ENCODE assay signal across 16 cellular contexts in genomic region chr9:127883959-127884358, GRCh38. TPM values are rescaled to one million over a fixed set of nuclear protein-coding genes. Genes with fewer than 3 reads are reported as not detected.
DNase-seq lines count a peak whose midpoint lies in the region; ATAC-seq and TF ChIP-seq lines count a peak whose summit lies in the region.
"Had no signal": no experiment of that assay in that cellular context is flagged by ENCODE, and none has a peak within 500 bp of the region (broad histone marks: within the 10 kb centered on the region; RNA-seq: fewer than 3 reads in every experiment).

No MANE protein-coding gene starts in this region.

- H3K27me3 ChIP-seq in BLaER1 treated with 17β-estradiol and CSF1 and Interleukin-3, amounts not matched to agents 10 nM and 100 nM: peaks cover 0 to 2% (median 0%) of the 10 kb centered on the region in 11 experiments; a peak in 5 of 22 replicates
- no peaks in the 10 kb centered on the region for H3K27me3 ChIP-seq in H9 (ENCODE audit: insufficient read depth, low read length)
- H3K27me3 ChIP-seq: BE2C had no signal

- H3K27me3 Mint-ChIP-seq in H9 (ENCODE audit: low read depth): no peaks in the 10 kb centered on the region; the same call in none of the 2 replicates
- no peaks in the 10 kb centered on the region for H3K27me3 Mint-ChIP-seq in activated CD4-positive, alpha-beta memory T cell treated with anti-CD3 and anti-CD28 coated beads, Interleukin-2, amount 10 ng/mL, durations not matched to agents 7 days and 5 days
- no peaks in the 10 kb centered on the region for H3K27me3 Mint-ChIP-seq in naive thymus-derived CD8-positive, alpha-beta T cell
- H3K27me3 Mint-ChIP-seq: stimulated activated naive CD8-positive, alpha-beta T cell treated with anti-CD3 and anti-CD28 coated beads, Interleukin-15, Interleukin-2, amounts not matched to agents 100 ng/mL and 50 ng/mL, for 24 hours had no signal

- no CpG with 5 or more reads among the region's 7 CpGs for WGBS in H9 (ENCODE audit: extremely low coverage, insufficient read length, low lambda C conversion rate)

- peaks cover 0 to 35% (median 0%) of the 10 kb centered on the region in 11 experiments; a peak in 5 of 22 replicates for H4K20me1 ChIP-seq in BLaER1 treated with 17β-estradiol and CSF1 and Interleukin-3, amounts not matched to agents 10 nM and 100 nM
- H4K20me1 ChIP-seq in H9 (ENCODE audit: control insufficient read depth, insufficient read depth, insufficient read length): no peaks in the 10 kb centered on the region

- no peaks in the 10 kb centered on the region for H3K9me3 Mint-ChIP-seq in H9
- H3K9me3 Mint-ChIP-seq in activated CD4-positive, alpha-beta memory T cell treated with anti-CD3 and anti-CD28 coated beads, Interleukin-2, amount 10 ng/mL, durations not matched to agents 7 days and 5 days: no peaks in the 10 kb centered on the region
- no peaks in the 10 kb centered on the region for H3K9me3 Mint-ChIP-seq in naive thymus-derived CD8-positive, alpha-beta T cell
- H3K9me3 Mint-ChIP-seq: mesothelial cell of epicardium; stimulated activated naive CD8-positive, alpha-beta T cell treated with anti-CD3 and anti-CD28 coated beads, Interleukin-15, Interleukin-2, amounts not matched to agents 100 ng/mL and 50 ng/mL, for 24 hours had no signal

- no peak overlapping the region; a peak in 1 of 5 replicates for H3K4me3 Mint-ChIP-seq in H9
- no peak overlapping the region for H3K4me3 Mint-ChIP-seq in activated CD4-positive, alpha-beta memory T cell treated with anti-CD3 and anti-CD28 coated beads, Interleukin-2, amount 10 ng/mL, durations not matched to agents 7 days and 5 days
- H3K4me3 Mint-ChIP-seq in naive thymus-derived CD8-positive, alpha-beta T cell: no peak overlapping the region
- H3K4me3 Mint-ChIP-seq: mesothelial cell of epicardium; stimulated activated naive CD8-positive, alpha-beta T cell treated with anti-CD3 and anti-CD28 coated beads, Interleukin-15, Interleukin-2, amounts not matched to agents 100 ng/mL and 50 ng/mL, for 24 hours had no signal

- no peak overlapping the region for H3K23ac ChIP-seq in H9 (ENCODE audit: insufficient read length, low read depth, low read length)

- no peaks in the 10 kb centered on the region for H3K79me1 ChIP-seq in H9 (ENCODE audit: insufficient read depth, low read depth, low read length, poor library complexity, severe bottlenecking)

- POLR2A ChIA-PET in activated CD4-positive, alpha-beta memory T cell treated with anti-CD3 and anti-CD28 coated beads, Interleukin-2, amount 10 ng/mL, durations not matched to agents 7 days and 5 days (lab: Charles Lee): interaction anchor here (1.4 kb wide), 1 partner anchor 15 kb away, joined by 3 read pairs; no protein-coding TSS in a partner anchor
- POLR2A ChIA-PET in naive thymus-derived CD8-positive, alpha-beta T cell (lab: Charles Lee): interaction anchor here (0.6 to 1.4 kb wide), 3 partner anchors 13 to 27 kb away, joined by 3 read pairs; no protein-coding TSS in a partner anchor

- no peak overlapping the region for H2BK15ac ChIP-seq in H9 (ENCODE audit: low read depth, low read length)

- H4K91ac ChIP-seq in H9 (ENCODE audit: insufficient read length, low read depth, low read length): no peak overlapping the region

- H3K14ac ChIP-seq in H9 (ENCODE audit: insufficient read depth, low read length): no peak overlapping the region

- no peak overlapping the region for H2BK5ac ChIP-seq in H9 (ENCODE audit: insufficient read length, low read length)

- no peaks in the 10 kb centered on the region for H3K9me3 ChIP-seq in BLaER1 treated with 17β-estradiol and CSF1 and Interleukin-3, amounts not matched to agents 10 nM and 100 nM (replicated peaks in 1 of 11)
- no peaks in the 10 kb centered on the region for H3K9me3 ChIP-seq in H9 (ENCODE audit: control insufficient read depth, low read depth, low read length)
- H3K9me3 ChIP-seq: BE2C had no signal

- H3K4me3 ChIP-seq in BLaER1 treated with 17β-estradiol and CSF1 and Interleukin-3, amounts not matched to agents 10 nM and 100 nM: 0 out of 20 replicates have a peak overlapping the region, but pooled peaks of 2 of the 10 experiments have one; percentile 1 to 30

- no peak overlapping the region for H3T11ph ChIP-seq in H9 (ENCODE audit: low read length)

- peak overlapping the region in 2 of 3 experiments; percentile 40 to 51; a peak in 2 of 7 replicates for H3K27ac Mint-ChIP-seq in H9
- peak overlapping the region; percentile 53 for H3K27ac Mint-ChIP-seq in activated CD4-positive, alpha-beta memory T cell treated with anti-CD3 and anti-CD28 coated beads, Interleukin-2, amount 10 ng/mL, durations not matched to agents 7 days and 5 days
- peak overlapping the region in 8 of 10 donors; percentile 4 to 88 (median 62) for H3K27ac Mint-ChIP-seq in naive thymus-derived CD8-positive, alpha-beta T cell
- H3K27ac Mint-ChIP-seq: mesothelial cell of epicardium; stimulated activated naive CD8-positive, alpha-beta T cell treated with anti-CD3 and anti-CD28 coated beads, Interleukin-15, Interleukin-2, amounts not matched to agents 100 ng/mL and 50 ng/mL, for 24 hours had no signal

- peak in 1 of 2 donors; percentile 21 for ATAC-seq in naive thymus-derived CD8-positive, alpha-beta T cell
- ATAC-seq in HG03469 (IDR thresholded peaks at IDR 0.05; ENCODE audit: unreplicated experiment): no peak
- ATAC-seq in HG03432 (IDR thresholded peaks at IDR 0.05; ENCODE audit: unreplicated experiment): no peak
- ATAC-seq: PC-3 had no signal

- H3K23me2 ChIP-seq in H9 (ENCODE audit: insufficient read length, low read depth, low read length, poor library complexity, severe bottlenecking): no peaks in the 10 kb centered on the region

- peak overlapping the region; percentile 72 to 94 (median 87) for H3K4me2 ChIP-seq in BLaER1 treated with 17β-estradiol and CSF1 and Interleukin-3, amounts not matched to agents 10 nM and 100 nM
- no peak overlapping the region for H3K4me2 ChIP-seq in H9 (ENCODE audit: insufficient read depth, insufficient read length, low read length)

- no peak overlapping the region for H2BK120ac ChIP-seq in H9 (ENCODE audit: low read depth, low read length, poor library complexity, severe bottlenecking)

- no peak overlapping the region for H3K56ac ChIP-seq in H9 (ENCODE audit: insufficient read length, low read depth, low read length)

- peak overlapping the region in 8 of 11 experiments; percentile 53 to 75 (median 68); a peak in 12 of 22 replicates for H3K9ac ChIP-seq in BLaER1 treated with 17β-estradiol and CSF1 and Interleukin-3, amounts not matched to agents 10 nM and 100 nM
- no peak overlapping the region for H3K9ac ChIP-seq in H9 (ENCODE audit: extremely low read depth, insufficient read length, low read length)

- no peak overlapping the region for H2BK20ac ChIP-seq in H9 (ENCODE audit: low read depth, low read length, poor library complexity, severe bottlenecking)

- peaks cover 6 to 20% of the 10 kb centered on the region in 2 experiments; a peak in 3 of 4 replicates for H3K4me1 Mint-ChIP-seq in H9
- peaks cover 10% of the 10 kb centered on the region for H3K4me1 Mint-ChIP-seq in activated CD4-positive, alpha-beta memory T cell treated with anti-CD3 and anti-CD28 coated beads, Interleukin-2, amount 10 ng/mL, durations not matched to agents 7 days and 5 days
- H3K4me1 Mint-ChIP-seq in naive thymus-derived CD8-positive, alpha-beta T cell: peaks cover 14 to 23% (median 22%) of the 10 kb centered on the region in 4 donors
- H3K4me1 Mint-ChIP-seq: mesothelial cell of epicardium had no signal

- peaks cover 9 to 32% (median 20%) of the 10 kb centered on the region in 11 experiments; a peak in 21 of 22 replicates for H3K36me3 ChIP-seq in BLaER1 treated with 17β-estradiol and CSF1 and Interleukin-3, amounts not matched to agents 10 nM and 100 nM

- H3K27ac ChIP-seq in BLaER1 treated with 17β-estradiol and CSF1 and Interleukin-3, amounts not matched to agents 10 nM and 100 nM: peak overlapping the region in 9 of 11 experiments; percentile 32 to 80 (median 69); a peak in 17 of 22 replicates
- no peak overlapping the region for H3K27ac ChIP-seq in H9 (ENCODE audit: insufficient read length, low read depth, low read length)

- H3K36me3 Mint-ChIP-seq in H9 (ENCODE audit: insufficient read depth in 1 of 3, low read depth in 3 of 3): peaks cover 2 to 26% (median 26%) of the 10 kb centered on the region in 3 experiments; a peak in 5 of 7 replicates
- H3K36me3 Mint-ChIP-seq in activated CD4-positive, alpha-beta memory T cell treated with anti-CD3 and anti-CD28 coated beads, Interleukin-2, amount 10 ng/mL, durations not matched to agents 7 days and 5 days (ENCODE audit: low read depth): peaks cover 43% of the 10 kb centered on the region
- peaks cover 0 to 54% (median 3%) of the 10 kb centered on the region in 3 donors for H3K36me3 Mint-ChIP-seq in naive thymus-derived CD8-positive, alpha-beta T cell

- no peak overlapping the region for H3K18ac ChIP-seq in H9 (ENCODE audit: insufficient read length, low read depth, low read length)

- no peaks in the 10 kb centered on the region for H3K79me2 ChIP-seq in H9 (ENCODE audit: insufficient read depth, low read length)

- CTCF ChIA-PET in activated CD4-positive, alpha-beta memory T cell treated with anti-CD3 and anti-CD28 coated beads, Interleukin-2, amount 10 ng/mL, durations not matched to agents 7 days and 5 days (lab: Charles Lee): interaction anchor here (0.6 kb wide), 1 partner anchor 14 kb away, joined by 3 read pairs; no protein-coding TSS in a partner anchor

- H2AK5ac ChIP-seq in H9 (ENCODE audit: insufficient read length, low read length): no peak overlapping the region

- H2BK12ac ChIP-seq in H9 (ENCODE audit: insufficient read length, low read depth, low read length): no peak overlapping the region

- no peak for TF ChIP-seq CTCF in H9 (conservative IDR thresholded peaks at IDR 0.05)

- H2AFZ ChIP-seq in H9 (ENCODE audit: low read length): no peak overlapping the region

- H3K4me1 ChIP-seq in BLaER1 treated with 17β-estradiol and CSF1 and Interleukin-3, amounts not matched to agents 10 nM and 100 nM: peaks cover 83 to 99% (median 95%) of the 10 kb centered on the region in 10 experiments
- no peaks in the 10 kb centered on the region for H3K4me1 ChIP-seq in H9 (ENCODE audit: insufficient read depth, low read length)

- no peak overlapping the region for H4K5ac ChIP-seq in H9 (ENCODE audit: insufficient read length, low read depth, low read length)

- no peak overlapping the region for H3K4ac ChIP-seq in H9 (ENCODE audit: low read depth, low read length)

- DNase-seq in H9 (no peak), SKM-1 (lab: John Stamatoyannopoulos, UW; ENCODE audit: unreplicated experiment) (no peak), islet precursor cell (no peak)
- no peak for DNase-seq in activated CD4-positive, alpha-beta memory T cell treated with anti-CD3 and anti-CD28 coated beads, Interleukin-2, amount 10 ng/mL, durations not matched to agents 7 days and 5 days
- DNase-seq in naive thymus-derived CD8-positive, alpha-beta T cell: no peak
- DNase-seq: activated CD4-positive, CD25-positive, alpha-beta regulatory T cell; DND-41; KBM-7; PC-3; SW 1271 had no signal

- H4K8ac ChIP-seq in H9 (replicated peaks; ENCODE audit: insufficient read length, low read depth, low read length): no peak overlapping the region

RNA-seq across cellular contexts. Expression of gene AK1, which starts 6.5 kb away (rescaled TPM):
- total RNA-seq in H9 (2021): 31.6 and 41.9 TPM in 2 replicates
- total RNA-seq in activated CD4-positive, alpha-beta memory T cell treated with anti-CD3 and anti-CD28 coated beads, Interleukin-2, amount 10 ng/mL, durations not matched to agents 7 days and 5 days: 10 to 100 TPM; 80.9 to 81.9 TPM
- total RNA-seq in naive thymus-derived CD8-positive, alpha-beta T cell: 10 to 100 TPM; 52.2 to 57.1 TPM
- polyA plus RNA-seq in naive thymus-derived CD8-positive, alpha-beta T cell: under 1 TPM in 2 of 3 donors, not detected in 1; 0.07 to 0.22 TPM

RNA-seq across cellular contexts. Expression of gene ST6GALNAC6, which starts 15.4 kb away (rescaled TPM):
- 29.8 and 30.2 TPM in 2 replicates for total RNA-seq in H9 (2021)
- 100 to 1,000 TPM; 141 to 146 TPM for total RNA-seq in activated CD4-positive, alpha-beta memory T cell treated with anti-CD3 and anti-CD28 coated beads, Interleukin-2, amount 10 ng/mL, durations not matched to agents 7 days and 5 days
- total RNA-seq in naive thymus-derived CD8-positive, alpha-beta T cell: 100 to 1,000 TPM; 102 to 110 TPM
- 10 to 100 TPM; 29.8 to 42.8 (median 30.3) TPM for polyA plus RNA-seq in naive thymus-derived CD8-positive, alpha-beta T cell

RNA-seq across cellular contexts. Expression of gene ENG, which starts 29.5 kb away (rescaled TPM):
- 1.8 and 2.1 TPM in 2 replicates for total RNA-seq in H9 (2021)
- total RNA-seq in activated CD4-positive, alpha-beta memory T cell treated with anti-CD3 and anti-CD28 coated beads, Interleukin-2, amount 10 ng/mL, durations not matched to agents 7 days and 5 days: 10 to 100 TPM; 13.1 to 14.1 TPM
- total RNA-seq in naive thymus-derived CD8-positive, alpha-beta T cell: 10 to 100 TPM in 1 of 2 experiments, 1 to 10 TPM in 1; 9.4 to 10.2 TPM
- 1 to 10 TPM; 2.1 to 5.4 (median 4.4) TPM for polyA plus RNA-seq in naive thymus-derived CD8-positive, alpha-beta T cell

RNA-seq across cellular contexts. Expression of gene ST6GALNAC4, which starts 32.9 kb away (rescaled TPM):
- 15.4 and 16.5 TPM in 2 replicates for total RNA-seq in H9 (2021)
- total RNA-seq in activated CD4-positive, alpha-beta memory T cell treated with anti-CD3 and anti-CD28 coated beads, Interleukin-2, amount 10 ng/mL, durations not matched to agents 7 days and 5 days: 10 to 100 TPM; 19.4 to 21.5 TPM
- 10 to 100 TPM; 47.0 to 47.5 TPM for total RNA-seq in naive thymus-derived CD8-positive, alpha-beta T cell
- polyA plus RNA-seq in naive thymus-derived CD8-positive, alpha-beta T cell: 10 to 100 TPM; 19.8 to 34.4 (median 22.1) TPM

RNA-seq across cellular contexts. Expression of gene PIP5KL1, which starts 46.6 kb away (rescaled TPM):
- 9.0 and 11.6 TPM in 2 replicates for total RNA-seq in H9 (2021)
- total RNA-seq in activated CD4-positive, alpha-beta memory T cell treated with anti-CD3 and anti-CD28 coated beads, Interleukin-2, amount 10 ng/mL, durations not matched to agents 7 days and 5 days: 1 to 10 TPM; 1.5 to 1.9 TPM
- total RNA-seq in naive thymus-derived CD8-positive, alpha-beta T cell: 1 to 10 TPM; 1.8 to 2.0 TPM
- polyA plus RNA-seq in naive thymus-derived CD8-positive, alpha-beta T cell: under 1 TPM in 2 of 3 donors, not detected in 1; 0.28 to 0.46 TPM
